ENCODE assay signal across 8 cellular contexts in genomic region chr6:33570806-33571636, GRCh38. TPM values are rescaled to one million over a fixed set of nuclear protein-coding genes. Genes with fewer than 3 reads are reported as not detected.
DNase-seq lines count a peak whose midpoint lies in the region; ATAC-seq and TF ChIP-seq lines count a peak whose summit lies in the region.

No MANE protein-coding gene starts in this region.

- peak overlapping the region; percentile 100 for H3K27ac Mint-ChIP-seq in T-helper 1 cell treated with Interleukin-12 subunit alpha and Interleukin-12 subunit beta and Interleukin-4 antibody, amounts not matched to agents 30 μg/mL and 1 μg/mL, for 36 hours

- H3K4me3 ChIP-seq in right cardiac atrium (ENCODE audit: low read length) (peak overlapping the region; percentile 78), aorta (ENCODE audit: low read length in 2 of 2) (peak overlapping the region; percentile 55 to 74)

- H3K4me1 Mint-ChIP-seq in T-helper 1 cell treated with Interleukin-12 subunit alpha and Interleukin-12 subunit beta and Interleukin-4 antibody, amounts not matched to agents 30 μg/mL and 1 μg/mL, for 36 hours (ENCODE audit: low read depth), result peaks cover 46% of the 10 kb centered on the region

- H3K9me3 Mint-ChIP-seq in T-helper 1 cell treated with Interleukin-12 subunit alpha and Interleukin-12 subunit beta and Interleukin-4 antibody, amounts not matched to agents 30 μg/mL and 1 μg/mL, for 36 hours, result no peaks in the 10 kb centered on the region

- H3K4me3 Mint-ChIP-seq in T-helper 1 cell treated with Interleukin-12 subunit alpha and Interleukin-12 subunit beta and Interleukin-4 antibody, amounts not matched to agents 30 μg/mL and 1 μg/mL, for 36 hours, result peak overlapping the region; percentile 89

- H3K4me1 ChIP-seq in right cardiac atrium (ENCODE audit: control insufficient read depth, insufficient read depth, low read length) (no peaks in the 10 kb centered on the region), aorta (ENCODE audit: control insufficient read depth in 1 of 2, insufficient read depth in 2 of 2, low read length in 2 of 2) (no peaks in the 10 kb centered on the region)

- H3K27me3 Mint-ChIP-seq in T-helper 1 cell treated with Interleukin-12 subunit alpha and Interleukin-12 subunit beta and Interleukin-4 antibody, amounts not matched to agents 30 μg/mL and 1 μg/mL, for 36 hours (ENCODE audit: low read depth), result no peaks in the 10 kb centered on the region

- ATAC-seq in HG02798 (IDR thresholded peaks at IDR 0.05; ENCODE audit: poor library complexity, unreplicated experiment), result peak; percentile 86
- peak; percentile 94 to 95 for ATAC-seq in right cardiac atrium
- ATAC-seq in aorta (ENCODE audit: low FRiP score), result peak; percentile 96

- H3K9me3 ChIP-seq in right cardiac atrium (ENCODE audit: control insufficient read depth, low read length), result no peaks in the 10 kb centered on the region
- H3K9me3 ChIP-seq in aorta (ENCODE audit: control insufficient read depth, low read length), result no peaks in the 10 kb centered on the region

- H3K36me3 ChIP-seq in aorta (ENCODE audit: control insufficient read depth in 1 of 2, insufficient read depth in 2 of 2, low read length in 1 of 2), result peaks cover 0 to 2% of the 10 kb centered on the region in 2 donors

- peak; percentile 11 for DNase-seq in NCI-H1436 treated with DMSO at 0.1 percent for 48 hours (lab: John Stamatoyannopoulos, UW)
- DNase-seq in amygdala (lab: John Stamatoyannopoulos, UW), result peak in 55 of 56 donors; percentile 21 to 83 (median 60)
- peak; percentile 84 to 94 (median 94) for DNase-seq in right cardiac atrium
- DNase-seq in renal cortical epithelial cell (ENCODE audit: low read depth), result peak; percentile 39
- DNase-seq in aorta, result peak; percentile 88 to 93

- peak; percentile 65 for TF ChIP-seq POLR2A in GM15510 (IDR thresholded peaks at IDR 0.05; ENCODE audit: borderline replicate concordance, extremely low read depth, insufficient read length)

- no peaks in the 10 kb centered on the region for H3K27me3 ChIP-seq in right cardiac atrium (ENCODE audit: control insufficient read depth, insufficient read depth)
- no peaks in the 10 kb centered on the region for H3K27me3 ChIP-seq in aorta (ENCODE audit: control insufficient read depth in 1 of 2, insufficient read depth in 2 of 2, low read length in 1 of 2)

- H3K27ac ChIP-seq in right cardiac atrium (ENCODE audit: low read length) (peak overlapping the region; percentile 94), aorta (ENCODE audit: low read depth in 1 of 2, low read length in 2 of 2) (peak overlapping the region in 1 of 2 donors; percentile 86)

- WGBS in right cardiac atrium, result under 1% methylated on average over 44 of the region's 44 CpGs
- 0 to 1% methylated on average over 44 of the region's 44 CpGs for WGBS in aorta, 2 donors

- intact Hi-C loops in right cardiac atrium (cut with DNase I) (loop anchor here in 1 of 4 donors (10.0 kb wide), 1 partner anchor 146 kb away; the partner anchor contains the start of gene SYNGAP1), aorta (cut with DNase I) (loop anchor here (10.0 kb wide), 2 partner anchors 116 to 156 kb away; partner anchors contain the start of genes CUTA (in 1 of the 2), PHF1 (in 1 of the 2) and ZBTB9 (in 1 of the 2))

- peaks cover 51% of the 10 kb centered on the region for H3K36me3 Mint-ChIP-seq in T-helper 1 cell treated with Interleukin-12 subunit alpha and Interleukin-12 subunit beta and Interleukin-4 antibody, amounts not matched to agents 30 μg/mL and 1 μg/mL, for 36 hours (ENCODE audit: low read depth)

RNA-seq across cellular contexts. Expression of gene BAK1, which starts 9.1 kb away (rescaled TPM):
- total RNA-seq in right cardiac atrium, result 10 to 100 TPM; 14.6 to 17.8 (median 16.7) TPM
- 17.1 TPM for polyA plus RNA-seq in right cardiac atrium
- 33.0 and 59.2 TPM in 2 replicates for total RNA-seq in renal cortical epithelial cell
- 10 to 100 TPM; 12.4 to 15.0 TPM for total RNA-seq in aorta
- polyA plus RNA-seq in aorta, result 10 to 100 TPM; 13.4 to 21.8 TPM

RNA-seq across cellular contexts. Expression of gene ITPR3, which starts 50.1 kb away (rescaled TPM):
- total RNA-seq in right cardiac atrium (1 to 10 TPM; 4.7 to 9.1 (median 6.5) TPM), renal cortical epithelial cell (76.9 and 173 TPM in 2 replicates), aorta (10 to 100 TPM; 11.9 to 28.8 TPM)
- polyA plus RNA-seq in right cardiac atrium (5.7 TPM), aorta (1 to 10 TPM; 4.6 to 7.0 TPM)

Comparison
In these comparisons a context has a peak if more than half of its experiments do, and no peak if none do; other contexts are left out.
1. DNase-seq: peak in every context shown above with its lines; median percentile 94 in right cardiac atrium; 90 in aorta; 60 in amygdala; 39 in renal cortical epithelial cell; 11 in NCI-H1436 treated with DMSO at 0.1 percent for 48 hours.